In the genomic region with DNA sequence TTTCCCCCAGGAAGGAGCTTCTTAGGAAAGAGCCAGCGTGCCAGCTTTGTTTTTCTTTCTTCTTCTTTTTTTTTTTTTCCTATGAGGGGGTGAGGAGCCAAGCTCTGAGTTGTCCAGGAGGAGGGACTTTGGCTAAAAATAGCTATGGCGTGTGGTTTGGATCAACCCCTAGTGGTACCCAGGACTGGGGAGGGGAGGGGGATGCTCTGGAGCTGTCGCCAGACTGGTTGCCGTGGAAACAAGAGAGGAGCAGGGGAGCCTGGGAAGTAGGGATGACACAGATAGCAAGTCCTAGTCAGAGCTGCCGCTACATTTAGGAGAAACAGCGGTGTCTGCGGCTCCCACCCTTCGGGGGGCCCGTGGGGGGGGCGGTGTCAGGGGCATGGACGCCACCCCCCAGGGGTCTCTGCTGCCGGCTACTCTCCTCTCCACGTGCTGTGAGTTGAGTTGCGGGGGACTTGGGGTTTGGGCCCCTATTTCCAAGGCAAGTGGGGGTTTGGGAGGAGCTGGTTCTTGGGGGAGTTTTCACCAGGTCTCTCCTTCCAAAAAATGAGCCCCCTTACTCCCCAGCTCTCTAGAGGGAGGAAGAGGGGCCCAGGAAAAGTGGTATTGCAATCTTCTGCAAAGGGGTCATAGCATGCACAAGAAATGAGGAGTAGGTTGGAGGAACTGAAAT, we compare ENCODE assay signal across 14 cellular contexts. TPM values are rescaled to one million over a fixed set of nuclear protein-coding genes. Genes with fewer than 3 reads are reported as not detected.
DNase-seq lines count a peak whose midpoint lies in the region; ATAC-seq and TF ChIP-seq lines count a peak whose summit lies in the region.
"Had no signal": no experiment of that assay in that cellular context is flagged by ENCODE, and none has a peak within 500 bp of the region (broad histone marks: within the 10 kb centered on the region; RNA-seq: fewer than 3 reads in every experiment).

Gene KCNJ9 (plus strand): TSS at position 278 of the 676 bp plus-strand sequence. CDS start 2,493 bp downstream, outside the sequence.

- H3K4me1 Mint-ChIP-seq in type B pancreatic cell (ENCODE audit: unreplicated experiment): peaks cover 10% of the 10 kb centered on the region
- H3K4me1 Mint-ChIP-seq in activated naive CD8-positive, alpha-beta T cell treated with anti-CD3 and anti-CD28 coated beads, Interleukin-2, amount 50 U/mL, for 24 hours: peaks cover 26% of the 10 kb centered on the region
- H3K4me1 Mint-ChIP-seq in activated T-helper 2 cell treated with anti-CD3 and anti-CD28 coated beads, Interferon-gamma antibody, Interleukin-2, Interleukin-4, amounts not matched to agents 10 μg/mL and 5 μg/mL and 100 μg/mL, durations not matched to agents 14 hours and 24 hours and 36 hours (ENCODE audit: low read depth): peaks cover 16% of the 10 kb centered on the region

- H3K9me3 ChIP-seq in adipocyte (ENCODE audit: control insufficient read depth, low read length): no peaks in the 10 kb centered on the region
- H3K9me3 ChIP-seq: adrenal gland, neutrophil had no signal

- no peak within 1 kb of the TSS for H3K27ac Mint-ChIP-seq in type B pancreatic cell
- no peak within 1 kb of the TSS for H3K27ac Mint-ChIP-seq in activated naive CD8-positive, alpha-beta T cell treated with anti-CD3 and anti-CD28 coated beads, Interleukin-2, amount 50 U/mL, for 24 hours
- no peak within 1 kb of the TSS for H3K27ac Mint-ChIP-seq in activated T-helper 2 cell treated with anti-CD3 and anti-CD28 coated beads, Interferon-gamma antibody, Interleukin-2, Interleukin-4, amounts not matched to agents 10 μg/mL and 5 μg/mL and 100 μg/mL, durations not matched to agents 14 hours and 24 hours and 36 hours

- TF ChIP-seq CTCF in type B pancreatic cell (conservative IDR thresholded peaks at IDR 0.05): no peak

- no peak within 1 kb of the TSS for H3K4me3 ChIP-seq in adipocyte (ENCODE audit: low read length)
- H3K4me3 ChIP-seq: adrenal gland had no signal

- H3K36me3 Mint-ChIP-seq in type B pancreatic cell: no peaks in the 10 kb centered on the region
- H3K36me3 Mint-ChIP-seq in activated naive CD8-positive, alpha-beta T cell treated with anti-CD3 and anti-CD28 coated beads, Interleukin-2, amount 50 U/mL, for 24 hours (ENCODE audit: low read depth): peaks cover 13% of the 10 kb centered on the region
- no peaks in the 10 kb centered on the region for H3K36me3 Mint-ChIP-seq in activated T-helper 2 cell treated with anti-CD3 and anti-CD28 coated beads, Interferon-gamma antibody, Interleukin-2, Interleukin-4, amounts not matched to agents 10 μg/mL and 5 μg/mL and 100 μg/mL, durations not matched to agents 14 hours and 24 hours and 36 hours (ENCODE audit: low read depth)

- intact Hi-C loops in activated T-helper 2 cell treated with anti-CD3 and anti-CD28 coated beads, Interferon-gamma antibody, Interleukin-2, Interleukin-4, amounts not matched to agents 10 μg/mL and 5 μg/mL and 100 μg/mL, durations not matched to agents 14 hours and 24 hours and 36 hours (cut with micrococcal nuclease): no loop called here

- peaks cover 63% of the 10 kb centered on the region for H3K27me3 ChIP-seq in adipocyte (replicated peaks; ENCODE audit: control insufficient read depth, insufficient read depth, low read length)

- no peak within 1 kb of the TSS for H3K9ac ChIP-seq in adipocyte (ENCODE audit: low read length)

- no peaks in the 10 kb centered on the region for H3K36me3 ChIP-seq in adipocyte (ENCODE audit: control insufficient read depth, insufficient read depth, low read length, severe bottlenecking)
- H3K36me3 ChIP-seq: adrenal gland, neutrophil had no signal

- no peaks in the 10 kb centered on the region for H3K9me3 Mint-ChIP-seq in type B pancreatic cell
- H3K9me3 Mint-ChIP-seq in activated naive CD8-positive, alpha-beta T cell treated with anti-CD3 and anti-CD28 coated beads, Interleukin-2, amount 50 U/mL, for 24 hours: no peaks in the 10 kb centered on the region
- no peaks in the 10 kb centered on the region for H3K9me3 Mint-ChIP-seq in activated T-helper 2 cell treated with anti-CD3 and anti-CD28 coated beads, Interferon-gamma antibody, Interleukin-2, Interleukin-4, amounts not matched to agents 10 μg/mL and 5 μg/mL and 100 μg/mL, durations not matched to agents 14 hours and 24 hours and 36 hours

- no peaks in the 10 kb centered on the region for H3K4me1 ChIP-seq in adipocyte (ENCODE audit: control insufficient read depth, insufficient read depth, low read length)

- peaks cover 83% of the 10 kb centered on the region for H3K27me3 Mint-ChIP-seq in type B pancreatic cell
- H3K27me3 Mint-ChIP-seq in activated naive CD8-positive, alpha-beta T cell treated with anti-CD3 and anti-CD28 coated beads, Interleukin-2, amount 50 U/mL, for 24 hours: peaks cover 54% of the 10 kb centered on the region
- peaks cover 47% of the 10 kb centered on the region for H3K27me3 Mint-ChIP-seq in activated T-helper 2 cell treated with anti-CD3 and anti-CD28 coated beads, Interferon-gamma antibody, Interleukin-2, Interleukin-4, amounts not matched to agents 10 μg/mL and 5 μg/mL and 100 μg/mL, durations not matched to agents 14 hours and 24 hours and 36 hours (ENCODE audit: low read depth)

- peak; percentile 16 for DNase-seq in SIG-M5 treated with dmso at 0.1 percent for 504 hours (lab: John Stamatoyannopoulos, UW; ENCODE audit: unreplicated experiment)
- DNase-seq in SIG-M5 (lab: John Stamatoyannopoulos, UW): no peak
- DNase-seq in adipocyte (ENCODE audit: low read depth): peak; percentile 34
- peak; percentile 60 for DNase-seq in iPS-NIHi11 (ENCODE audit: low spot score)
- DNase-seq in type B pancreatic cell (ENCODE audit: extremely low spot score, unreplicated experiment): no peak
- no peak for DNase-seq in activated naive CD8-positive, alpha-beta T cell treated with anti-CD3 and anti-CD28 coated beads, Interleukin-2, amount 50 U/mL, for 24 hours
- no peak for DNase-seq in activated T-helper 2 cell treated with anti-CD3 and anti-CD28 coated beads, Interferon-gamma antibody, Interleukin-2, Interleukin-4, amounts not matched to agents 10 μg/mL and 5 μg/mL and 100 μg/mL, durations not matched to agents 14 hours and 24 hours and 36 hours (ENCODE audit: low spot score)
- DNase-seq: adrenal gland; GOT3; stimulated activated CD4-positive, alpha-beta T cell treated with anti-CD3 and anti-CD28 coated beads, Interleukin-1b, Interleukin-23, amount 100 ng/mL, for 48 hours; stimulated activated naive CD4-positive, alpha-beta T cell had no signal

- H3K4me3 Mint-ChIP-seq in type B pancreatic cell: peak within 1 kb of the TSS; percentile 11
- no peak within 1 kb of the TSS for H3K4me3 Mint-ChIP-seq in activated naive CD8-positive, alpha-beta T cell treated with anti-CD3 and anti-CD28 coated beads, Interleukin-2, amount 50 U/mL, for 24 hours
- H3K4me3 Mint-ChIP-seq in activated T-helper 2 cell treated with anti-CD3 and anti-CD28 coated beads, Interferon-gamma antibody, Interleukin-2, Interleukin-4, amounts not matched to agents 10 μg/mL and 5 μg/mL and 100 μg/mL, durations not matched to agents 14 hours and 24 hours and 36 hours (ENCODE audit: low read depth): no peak within 1 kb of the TSS

- no peak for ATAC-seq in activated naive CD8-positive, alpha-beta T cell treated with anti-CD3 and anti-CD28 coated beads, Interleukin-2, amount 50 U/mL, for 24 hours
- no peak for ATAC-seq in HG03342 (IDR thresholded peaks at IDR 0.05; ENCODE audit: unreplicated experiment)

RNA-seq across cellular contexts. Expression of gene KCNJ9, which starts in this region (rescaled TPM):
- total RNA-seq in type B pancreatic cell (ENCODE audit: low replicate concordance): not detected in 2 replicates
- total RNA-seq in activated T-helper 2 cell treated with anti-CD3 and anti-CD28 coated beads, Interferon-gamma antibody, Interleukin-2, Interleukin-4, amounts not matched to agents 10 μg/mL and 5 μg/mL and 100 μg/mL, durations not matched to agents 14 hours and 24 hours and 36 hours: not detected in 2 replicates
- total RNA-seq: endothelial cell of umbilical vein had no signal

Comparison
In these comparisons a context has a peak if more than half of its experiments do, and no peak if none do; other contexts are left out.
1. DNase-seq: peak in SIG-M5 treated with dmso at 0.1 percent for 504 hours (single experiment), adipocyte (single experiment) and iPS-NIHi11 (single experiment); none in SIG-M5 (single experiment), type B pancreatic cell (single experiment), activated naive CD8-positive, alpha-beta T cell treated with anti-CD3 and anti-CD28 coated beads, Interleukin-2, amount 50 U/mL, for 24 hours (single experiment) and activated T-helper 2 cell treated with anti-CD3 and anti-CD28 coated beads, Interferon-gamma antibody, Interleukin-2, Interleukin-4, amounts not matched to agents 10 μg/mL and 5 μg/mL and 100 μg/mL, durations not matched to agents 14 hours and 24 hours and 36 hours (single experiment).